Comparison of ENCODE assay signal across 11 cellular contexts in genomic region chr21:42833859-42834729, GRCh38. TPM values are rescaled to one million over a fixed set of nuclear protein-coding genes. Genes with fewer than 3 reads are reported as not detected.
DNase-seq lines count a peak whose midpoint lies in the region; ATAC-seq and TF ChIP-seq lines count a peak whose summit lies in the region.
"Had no signal": no experiment of that assay in that cellular context is flagged by ENCODE, and none has a peak within 500 bp of the region (broad histone marks: within the 10 kb centered on the region; RNA-seq: fewer than 3 reads in every experiment).

No MANE protein-coding gene starts in this region.

- ATAC-seq in activated CD8-positive, alpha-beta T cell treated with anti-CD3 and anti-CD28 coated beads for 36 hours = no peak
- no peak for ATAC-seq in right lobe of liver
- ATAC-seq in GM18868 (IDR thresholded peaks at IDR 0.05; ENCODE audit: unreplicated experiment) = no peak
- ATAC-seq in GM21515 (IDR thresholded peaks at IDR 0.05; ENCODE audit: unreplicated experiment) = no peak
- ATAC-seq: gastroesophageal sphincter had no signal

- no peaks in the 10 kb centered on the region for H3K27me3 ChIP-seq in right lobe of liver

- intact Hi-C loops in activated CD8-positive, alpha-beta T cell treated with anti-CD3 and anti-CD28 coated beads for 36 hours (cut with micrococcal nuclease) = no loop called here
- intact Hi-C loops in right lobe of liver (cut with DNase I) = loop anchor here in 1 of 2 donors (10.0 kb wide), 1 partner anchor 179 kb away; the partner anchor contains the start of gene PDE9A

- no peaks in the 10 kb centered on the region for H3K36me3 ChIP-seq in right lobe of liver
- H3K36me3 ChIP-seq: breast epithelium had no signal

- DNase-seq in AG20443 (ENCODE audit: low spot score) (peak; percentile 7), Daoy (ENCODE audit: low read depth) (peak; percentile 29), right lobe of liver (peak in 2 of 3 donors; percentile 38 to 40)
- no peak for DNase-seq in activated CD8-positive, alpha-beta T cell treated with anti-CD3 and anti-CD28 coated beads for 36 hours
- no peak for DNase-seq in NK-92 treated with Interleukin-12 subunit alpha and Interleukin-12 subunit beta, amount 100 ng/mL, for 24 hours (lab: John Stamatoyannopoulos, UW)
- DNase-seq: NCI-H146 had no signal

- CTCF ChIA-PET in activated CD8-positive, alpha-beta T cell treated with anti-CD3 and anti-CD28 coated beads for 36 hours (lab: Charles Lee) = interaction anchor here (1.5 kb wide), 1 partner anchor 180 kb away, joined by 3 read pairs; no protein-coding TSS in a partner anchor

- H3K4me3 ChIP-seq in right lobe of liver = no peak overlapping the region
- H3K4me3 ChIP-seq: breast epithelium, gastroesophageal sphincter had no signal

- peaks cover 1% of the 10 kb centered on the region for H3K27me3 Mint-ChIP-seq in activated CD8-positive, alpha-beta T cell treated with anti-CD3 and anti-CD28 coated beads for 36 hours
- H3K27me3 Mint-ChIP-seq: CD4-positive, alpha-beta T cell had no signal

- H3K27ac Mint-ChIP-seq in activated CD8-positive, alpha-beta T cell treated with anti-CD3 and anti-CD28 coated beads for 36 hours = no peak overlapping the region

- POLR2A ChIA-PET in activated CD8-positive, alpha-beta T cell treated with anti-CD3 and anti-CD28 coated beads for 36 hours (lab: Charles Lee) = interaction anchor here (1.0 kb wide), 1 partner anchor 9 kb away, joined by 3 read pairs; no protein-coding TSS in a partner anchor

- no peaks in the 10 kb centered on the region for H3K9me3 Mint-ChIP-seq in activated CD8-positive, alpha-beta T cell treated with anti-CD3 and anti-CD28 coated beads for 36 hours
- H3K9me3 Mint-ChIP-seq: CD4-positive, alpha-beta T cell had no signal

- peaks cover 0 to 11% (median 2%) of the 10 kb centered on the region in 4 donors for H3K4me1 ChIP-seq in right lobe of liver
- H3K4me1 ChIP-seq: breast epithelium had no signal

- peak; percentile 5 for TF ChIP-seq CTCF in activated CD8-positive, alpha-beta T cell treated with anti-CD3 and anti-CD28 coated beads for 36 hours (IDR thresholded peaks at IDR 0.05)
- no peak for TF ChIP-seq CTCF in right lobe of liver (IDR thresholded peaks at IDR 0.05)

- no peaks in the 10 kb centered on the region for H3K9me3 ChIP-seq in right lobe of liver
- H3K9me3 ChIP-seq: breast epithelium, gastroesophageal sphincter had no signal

- no peak for TF ChIP-seq POLR2A in right lobe of liver (IDR thresholded peaks at IDR 0.05)

- H3K4me1 Mint-ChIP-seq in activated CD8-positive, alpha-beta T cell treated with anti-CD3 and anti-CD28 coated beads for 36 hours (ENCODE audit: low read depth) = peaks cover 32% of the 10 kb centered on the region

- H3K27ac ChIP-seq in right lobe of liver = no peak overlapping the region
- H3K27ac ChIP-seq: breast epithelium, gastroesophageal sphincter had no signal

- no peak overlapping the region for H3K4me3 Mint-ChIP-seq in activated CD8-positive, alpha-beta T cell treated with anti-CD3 and anti-CD28 coated beads for 36 hours

- H3K36me3 Mint-ChIP-seq in activated CD8-positive, alpha-beta T cell treated with anti-CD3 and anti-CD28 coated beads for 36 hours (ENCODE audit: low read depth) = peaks cover 4% of the 10 kb centered on the region

- WGBS in right lobe of liver (ENCODE audit: insufficient coverage, low coverage, low lambda C conversion rate, missing lambda C conversion rate) = 62% methylated on average over 4 of the region's 23 CpGs

RNA-seq across cellular contexts. Expression of gene WDR4, which starts 45.2 kb away (rescaled TPM):
- 35.8 and 37.9 TPM in 2 replicates for total RNA-seq in Daoy (2014; rRNA removed; shearing (Covaris generic))
- total RNA-seq in activated CD8-positive, alpha-beta T cell treated with anti-CD3 and anti-CD28 coated beads for 36 hours = 10 to 100 TPM; 49.8 to 53.5 TPM
- total RNA-seq in right lobe of liver = 10 to 100 TPM in 1 of 6 experiments, 1 to 10 TPM in 5; 6.3 to 10.5 (median 8.0) TPM

RNA-seq across cellular contexts. Expression of gene NDUFV3, which starts 59.0 kb away (rescaled TPM):
- 37.8 and 40.3 TPM in 2 replicates for total RNA-seq in Daoy (2014; rRNA removed; shearing (Covaris generic))
- 10 to 100 TPM; 29.0 to 29.8 TPM for total RNA-seq in activated CD8-positive, alpha-beta T cell treated with anti-CD3 and anti-CD28 coated beads for 36 hours
- total RNA-seq in right lobe of liver = 10 to 100 TPM; 18.9 to 39.1 (median 23.6) TPM

Comparison
In these comparisons a context has a peak if more than half of its experiments do, and no peak if none do; other contexts are left out.
1. DNase-seq: peak in AG20443 (single experiment), Daoy (single experiment) and right lobe of liver (2 of 3); none in activated CD8-positive, alpha-beta T cell treated with anti-CD3 and anti-CD28 coated beads for 36 hours (single experiment) and NK-92 treated with Interleukin-12 subunit alpha and Interleukin-12 subunit beta, amount 100 ng/mL, for 24 hours (single experiment).